In the genomic region with DNA sequence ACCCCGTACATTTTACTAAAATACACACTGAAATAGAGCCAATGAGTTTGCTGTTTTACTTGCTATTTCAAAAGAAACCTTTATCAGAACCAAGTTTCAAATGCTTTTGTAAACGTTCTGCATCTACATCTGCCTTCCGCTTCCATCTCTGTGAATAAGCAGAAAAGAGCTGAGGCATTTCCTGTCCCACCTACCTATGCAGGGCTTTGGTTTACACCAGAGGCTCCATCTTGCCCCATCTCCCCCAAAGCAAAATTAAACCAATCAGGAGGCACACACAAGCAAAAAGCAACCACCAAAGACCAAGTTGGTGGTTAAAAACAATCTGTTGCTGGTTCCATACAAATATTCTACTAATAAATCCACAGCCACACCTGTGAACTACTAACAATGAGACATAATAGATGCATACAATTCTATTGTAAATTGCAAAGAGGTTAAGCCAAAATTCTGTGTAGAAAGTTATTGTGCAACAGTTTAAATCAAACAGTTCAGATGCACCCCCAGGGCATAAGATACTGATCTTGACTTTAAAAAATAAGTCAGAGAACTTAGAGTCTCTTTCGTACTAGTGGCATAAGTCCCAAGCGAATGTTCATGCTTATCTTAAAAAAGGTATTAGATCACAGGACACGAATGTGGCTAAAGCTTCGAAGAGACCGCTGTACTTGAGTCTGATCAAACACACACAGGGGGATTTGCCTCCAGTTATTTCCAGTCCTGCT, we compare ENCODE assay signal across 25 cellular contexts.
"Had no signal": no experiment of that assay in that cellular context is flagged by ENCODE, and none has a peak within 500 bp of the region (broad histone marks: within the 10 kb centered on the region; RNA-seq: fewer than 3 reads in every experiment).

No MANE protein-coding gene starts in this region.

- H3K4me2 ChIP-seq: hepatocyte had no signal

- H3K4me3 Mint-ChIP-seq: activated B cell treated with CpG ODN at 0.5 μM for 24 hours; activated CD4-positive, alpha-beta T cell treated with anti-CD3 and anti-CD28 coated beads for 36 hours; activated naive CD8-positive, alpha-beta T cell treated with anti-CD3 and anti-CD28 coated beads, Interleukin-2, amount 50 U/mL, for 24 hours; dendritic cell treated with granulocyte-macrophage colony-stimulating factor and Interleukin-4, amounts not matched to agents 40 ng/mL and 50 ng/mL, for 4 days; immature natural killer cell; nephron had no signal

- H3K27ac ChIP-seq: hepatocyte, left ventricle myocardium inferior, neutrophil, ovary, psoas muscle, right atrium auricular region, tibial nerve, uterus had no signal

- H3K9me3 ChIP-seq: left ventricle myocardium inferior, neutrophil, ovary, psoas muscle, right atrium auricular region, tibial nerve, uterus had no signal

- DNase-seq: activated B cell treated with CpG ODN at 0.5 μM for 24 hours; activated CD4-positive, alpha-beta T cell treated with anti-CD3 and anti-CD28 coated beads for 36 hours; activated CD4-positive, alpha-beta T cell treated with anti-CD3 and anti-CD28 coated beads, Interleukin-2, amount 50 U/mL, for 4 hours; activated effector memory CD4-positive, alpha-beta T cell treated with anti-CD3 and anti-CD28 coated beads, Interleukin-2, amount 50 U/mL, for 16 hours; activated naive CD4-positive, alpha-beta T cell treated with anti-CD3 and anti-CD28 coated beads, Interleukin-2, amount 50 U/mL, for 16 hours; activated naive CD8-positive, alpha-beta T cell treated with anti-CD3 and anti-CD28 coated beads, Interleukin-2, amount 50 U/mL, for 24 hours; activated T-cell treated with anti-CD3 and anti-CD28 coated beads for 4 hours; effector CD8-positive, alpha-beta T cell; foreskin melanocyte; glutamatergic neuron; immature natural killer cell; kidney glomerular epithelial cell; left ventricle myocardium inferior; ovary; psoas muscle; stimulated activated CD4-positive, alpha-beta T cell treated with anti-CD3 and anti-CD28 coated beads, Interleukin-4, amount 100 ng/mL, for 24 hours; stimulated activated naive CD4-positive, alpha-beta T cell treated with Interleukin-2 at 50 U/mL for 16 hours; T1000; uterus had no signal

- H3K4me1 ChIP-seq: left ventricle myocardium inferior, psoas muscle, right atrium auricular region, uterus had no signal

- H3K4me3 ChIP-seq: hepatocyte, left ventricle myocardium inferior, ovary, psoas muscle, right atrium auricular region, tibial nerve, uterus had no signal

- H3K36me3 ChIP-seq: left ventricle myocardium inferior, neutrophil, ovary, right atrium auricular region, tibial nerve, uterus had no signal

- H3K36me3 Mint-ChIP-seq: immature natural killer cell had no signal

- H2AFZ ChIP-seq: hepatocyte had no signal

- H3K4me1 Mint-ChIP-seq: activated B cell treated with CpG ODN at 0.5 μM for 24 hours; activated naive CD8-positive, alpha-beta T cell treated with anti-CD3 and anti-CD28 coated beads, Interleukin-2, amount 50 U/mL, for 24 hours; immature natural killer cell; nephron had no signal

- H3K9me3 Mint-ChIP-seq: activated B cell treated with CpG ODN at 0.5 μM for 24 hours; activated naive CD8-positive, alpha-beta T cell treated with anti-CD3 and anti-CD28 coated beads, Interleukin-2, amount 50 U/mL, for 24 hours; dendritic cell treated with granulocyte-macrophage colony-stimulating factor and Interleukin-4, amounts not matched to agents 40 ng/mL and 50 ng/mL, for 4 days; nephron had no signal

- H3K27ac Mint-ChIP-seq: activated B cell treated with CpG ODN at 0.5 μM for 24 hours; activated CD4-positive, alpha-beta T cell treated with anti-CD3 and anti-CD28 coated beads for 36 hours; activated naive CD8-positive, alpha-beta T cell treated with anti-CD3 and anti-CD28 coated beads, Interleukin-2, amount 50 U/mL, for 24 hours; dendritic cell treated with granulocyte-macrophage colony-stimulating factor and Interleukin-4, amounts not matched to agents 40 ng/mL and 50 ng/mL, for 4 days; immature natural killer cell; nephron had no signal

- H3K27me3 ChIP-seq: hepatocyte, neutrophil, ovary, right atrium auricular region, tibial nerve, uterus had no signal

- H3K27me3 Mint-ChIP-seq: activated B cell treated with CpG ODN at 0.5 μM for 24 hours; activated CD4-positive, alpha-beta T cell treated with anti-CD3 and anti-CD28 coated beads for 36 hours; dendritic cell treated with granulocyte-macrophage colony-stimulating factor and Interleukin-4, amounts not matched to agents 40 ng/mL and 50 ng/mL, for 4 days had no signal
